ENCODE assay signal across 1 cellular context in genomic region chr18:9136315-9137141, GRCh38.
TF ChIP-seq lines count a peak whose summit lies in the region.

Gene ANKRD12, plus strand, starts transcription at chr18:9136781. Its CDS starts 45,652 bp downstream, at chr18:9182433.

TF ChIP-seq in GM12878, 131 proteins besides CTCF, POLR2A, EP300 and RAD21 (continued from another document):
- no peak for TF ChIP-seq E4F1 (IDR thresholded peaks at IDR 0.05; ENCODE audit: borderline replicate concordance, partially characterized antibody)
- TF ChIP-seq ZNF274 (IDR thresholded peaks at IDR 0.05; ENCODE audit: insufficient read depth, insufficient read length), result no peak
- TF ChIP-seq MEF2A (IDR thresholded peaks at IDR 0.05; ENCODE audit: insufficient read depth, low read depth, low read length), result no peak
- TF ChIP-seq, protein P1, sequence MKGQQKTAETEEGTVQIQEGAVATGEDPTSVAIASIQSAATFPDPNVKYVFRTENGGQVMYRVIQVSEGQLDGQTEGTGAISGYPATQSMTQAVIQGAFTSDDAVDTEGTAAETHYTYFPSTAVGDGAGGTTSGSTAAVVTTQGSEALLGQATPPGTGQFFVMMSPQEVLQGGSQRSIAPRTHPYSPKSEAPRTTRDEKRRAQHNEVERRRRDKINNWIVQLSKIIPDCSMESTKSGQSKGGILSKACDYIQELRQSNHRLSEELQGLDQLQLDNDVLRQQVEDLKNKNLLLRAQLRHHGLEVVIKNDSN (IDR thresholded peaks at IDR 0.05; ENCODE audit: borderline replicate concordance, extremely low read length, insufficient read depth, low read depth, low read length), result peak; percentile 99
- TF ChIP-seq SMAD5 (IDR thresholded peaks at IDR 0.05; ENCODE audit: low read depth), result 0 out of 2 replicates have a peak, but pooled peaks have one; percentile 37
- no peak for TF ChIP-seq TCF3 (IDR thresholded peaks at IDR 0.05; ENCODE audit: borderline replicate concordance, insufficient read depth, low read depth, low read length)
